In the genomic region with DNA sequence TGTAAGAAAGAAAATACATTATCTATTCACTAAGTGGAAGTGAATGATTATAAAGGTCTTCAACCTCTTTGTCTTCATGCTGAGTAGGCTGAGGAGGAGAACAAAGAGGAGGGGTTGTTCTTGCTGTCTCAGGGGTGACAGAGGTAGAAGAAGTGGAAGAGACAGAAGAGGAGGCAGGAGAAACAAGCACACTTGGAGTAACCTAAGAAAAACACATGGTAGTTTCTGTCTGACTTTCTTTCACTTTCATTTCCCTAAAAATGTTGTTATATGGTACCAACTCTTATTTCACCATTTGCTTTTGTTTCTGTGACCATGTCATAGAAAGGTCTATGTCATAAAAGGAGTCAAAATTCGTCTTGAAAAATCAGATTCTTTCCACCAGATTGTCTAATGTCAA, we compare ENCODE assay signal across 10 cellular contexts.
A peak's percentile ranks its signal among the peaks of the same experiment; 100 is the strongest.
DNase-seq lines count a peak whose midpoint lies in the region; ATAC-seq and TF ChIP-seq lines count a peak whose summit lies in the region.
"Had no signal": no experiment of that assay in that cellular context is flagged by ENCODE, and none has a peak within 500 bp of the region (broad histone marks: within the 10 kb centered on the region; RNA-seq: fewer than 3 reads in every experiment).

No MANE protein-coding gene starts in this region.

- no peak overlapping the region for H3K4me3 ChIP-seq in ascending aorta
- H3K4me3 ChIP-seq: right atrium auricular region had no signal

- peak overlapping the region; percentile 76 for H3K27ac Mint-ChIP-seq in Calu3 (ENCODE audit: unreplicated experiment)
- no peak overlapping the region for H3K27ac Mint-ChIP-seq in CD4-positive, alpha-beta T cell
- H3K27ac Mint-ChIP-seq: type B pancreatic cell had no signal

- H3K9me3 ChIP-seq in ascending aorta: no peaks in the 10 kb centered on the region
- no peaks in the 10 kb centered on the region for H3K9me3 ChIP-seq in CD4-positive, alpha-beta T cell (ENCODE audit: control insufficient read depth, low read length)
- H3K9me3 ChIP-seq: right atrium auricular region had no signal

- BruUV-seq in Calu3 (replicated peaks; lab: Mats Ljungman, UMichigan): no TSS peak

- POLR2A ChIA-PET in CD4-positive, alpha-beta T cell (lab: Charles Lee): no interaction called here

- intact Hi-C loops in Calu3 (cut with micrococcal nuclease; ENCODE audit: unreplicated experiment) (no loop called here), ascending aorta (cut with DNase I) (no loop called here)
- intact Hi-C loops in CD4-positive, alpha-beta T cell (cut with DNase I, micrococcal nuclease): no loop called here

- no peaks in the 10 kb centered on the region for H3K27me3 ChIP-seq in ascending aorta
- H3K27me3 ChIP-seq in CD4-positive, alpha-beta T cell (ENCODE audit: control insufficient read depth, insufficient read depth, low read length): no peaks in the 10 kb centered on the region
- H3K27me3 ChIP-seq: right atrium auricular region had no signal

- CTCF ChIA-PET in Calu3 (lab: Charles Lee): no interaction called here
- CTCF ChIA-PET in CD4-positive, alpha-beta T cell (lab: Charles Lee): no interaction called here

- ATAC-seq in GM19455 (IDR thresholded peaks at IDR 0.05; ENCODE audit: unreplicated experiment) (peak; percentile 99), HG03135 (IDR thresholded peaks at IDR 0.05; ENCODE audit: unreplicated experiment) (peak; percentile 99)
- no peak for ATAC-seq in CD4-positive, alpha-beta T cell (ENCODE audit: poor library complexity)

- H3K4me1 ChIP-seq in ascending aorta: no peaks in the 10 kb centered on the region
- H3K4me1 ChIP-seq: right atrium auricular region had no signal

- peak overlapping the region; percentile 56 for H3K4me3 Mint-ChIP-seq in Calu3 (ENCODE audit: low read depth, unreplicated experiment)
- no peak overlapping the region for H3K4me3 Mint-ChIP-seq in CD4-positive, alpha-beta T cell
- H3K4me3 Mint-ChIP-seq: type B pancreatic cell had no signal

- H3K27ac ChIP-seq in ascending aorta: no peak overlapping the region
- H3K27ac ChIP-seq in CD4-positive, alpha-beta T cell (ENCODE audit: low read depth, low read length): no peak overlapping the region
- H3K27ac ChIP-seq: right atrium auricular region had no signal

- H3K27me3 Mint-ChIP-seq in Calu3 (ENCODE audit: unreplicated experiment): no peaks in the 10 kb centered on the region
- H3K27me3 Mint-ChIP-seq in CD4-positive, alpha-beta T cell: no peaks in the 10 kb centered on the region
- H3K27me3 Mint-ChIP-seq: type B pancreatic cell had no signal

- H3K4me1 Mint-ChIP-seq in Calu3 (ENCODE audit: low read depth, unreplicated experiment): peaks cover 20% of the 10 kb centered on the region
- H3K4me1 Mint-ChIP-seq in CD4-positive, alpha-beta T cell (ENCODE audit: low read depth): no peaks in the 10 kb centered on the region

- no peaks in the 10 kb centered on the region for H3K36me3 Mint-ChIP-seq in Calu3 (ENCODE audit: insufficient read depth, unreplicated experiment)
- no peaks in the 10 kb centered on the region for H3K36me3 Mint-ChIP-seq in CD4-positive, alpha-beta T cell (ENCODE audit: low read depth)
- H3K36me3 Mint-ChIP-seq: type B pancreatic cell had no signal

- TF ChIP-seq CTCF in Calu3 (IDR thresholded peaks at IDR 0.05; ENCODE audit: unreplicated experiment) (no peak), ascending aorta (IDR thresholded peaks at IDR 0.05) (no peak)
- TF ChIP-seq CTCF in CD4-positive, alpha-beta T cell (IDR thresholded peaks at IDR 0.05): no peak

- DNase-seq in Calu3: no peak
- peak; percentile 52 for DNase-seq in SIG-M5 (lab: John Stamatoyannopoulos, UW)
- DNase-seq in ascending aorta (ENCODE audit: low spot score in 2 of 2): no peak
- DNase-seq in NCI-H2171 treated with DMSO at 0.1 percent for 48 hours (lab: John Stamatoyannopoulos, UW): no peak
- no peak for DNase-seq in CD4-positive, alpha-beta T cell
- DNase-seq in LoVo (ENCODE audit: low spot score): no peak

- H3K9me3 Mint-ChIP-seq in Calu3 (ENCODE audit: low read depth, unreplicated experiment): no peaks in the 10 kb centered on the region
- peaks cover 5% of the 10 kb centered on the region for H3K9me3 Mint-ChIP-seq in CD4-positive, alpha-beta T cell
- H3K9me3 Mint-ChIP-seq: type B pancreatic cell had no signal

- no peaks in the 10 kb centered on the region for H3K36me3 ChIP-seq in ascending aorta
- H3K36me3 ChIP-seq: right atrium auricular region had no signal
